9 cellular contexts compared by ENCODE assay signal in the genomic region with DNA sequence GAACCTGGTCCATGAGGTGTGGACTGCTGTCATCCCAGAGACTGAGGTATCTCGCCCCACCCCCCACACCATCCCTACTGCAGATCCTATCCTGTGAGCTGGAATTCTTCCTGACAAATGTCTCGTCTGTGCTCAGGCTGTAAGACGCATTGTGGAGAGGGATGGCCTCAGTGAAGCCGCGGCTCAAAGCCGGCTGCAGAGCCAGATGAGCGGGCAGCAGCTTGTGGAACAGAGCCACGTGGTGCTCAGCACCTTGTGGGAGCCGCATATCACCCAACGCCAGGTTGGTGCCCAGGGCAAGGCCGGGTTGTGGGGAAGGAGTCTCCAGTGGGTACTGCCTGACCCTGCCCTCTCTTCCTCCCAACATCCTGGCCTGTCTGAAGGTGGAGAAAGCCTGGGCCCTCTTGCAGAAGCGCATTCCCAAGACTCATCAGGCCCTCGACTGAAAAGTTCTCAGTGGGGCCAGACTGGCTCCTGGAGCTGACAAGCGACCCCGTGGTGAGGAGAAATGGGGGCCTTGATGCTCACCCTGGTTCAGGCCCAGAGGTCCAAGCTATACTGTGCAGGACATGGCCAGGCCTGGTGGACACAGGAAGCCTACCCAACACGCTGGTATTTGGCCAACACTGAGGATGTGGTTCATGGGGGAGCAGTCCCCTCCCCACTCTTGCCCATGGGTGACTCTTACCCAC. TPM values are rescaled to one million over a fixed set of nuclear protein-coding genes. Genes with fewer than 3 reads are reported as not detected.
DNase-seq lines count a peak whose midpoint lies in the region; ATAC-seq and TF ChIP-seq lines count a peak whose summit lies in the region.
"Had no signal": no experiment of that assay in that cellular context is flagged by ENCODE, and none has a peak within 500 bp of the region (broad histone marks: within the 10 kb centered on the region; RNA-seq: fewer than 3 reads in every experiment).

No MANE protein-coding gene starts in this region.

- no peak overlapping the region for H3K9ac ChIP-seq in SK-N-MC (ENCODE audit: insufficient read length)

- H3K36me3 ChIP-seq in A673 (ENCODE audit: insufficient read depth, low read length, poor library complexity, severe bottlenecking) (peaks cover 33% of the 10 kb centered on the region), SK-N-MC (ENCODE audit: insufficient read depth, low read length) (peaks cover 48% of the 10 kb centered on the region), lower lobe of right lung (peaks cover 49% of the 10 kb centered on the region)

- CTCF ChIA-PET in A673 (lab: Charles Lee) = no interaction called here

- TF ChIP-seq CTCF in A673 (conservative IDR thresholded peaks at IDR 0.05; ENCODE audit: low read depth, low read length) = no peak
- TF ChIP-seq CTCF in lower lobe of right lung (IDR thresholded peaks at IDR 0.05) = no peak

- POLR2A ChIA-PET in A673 (lab: Charles Lee; ENCODE audit: low non-redundant PET) = no interaction called here

- ATAC-seq in lower lobe of right lung = no peak
- no peak for ATAC-seq in sciatic nerve

- H3K9me3 ChIP-seq in A673 (ENCODE audit: low read depth, low read length, poor library complexity, severe bottlenecking) (no peaks in the 10 kb centered on the region), SK-N-MC (ENCODE audit: low read depth, low read length) (no peaks in the 10 kb centered on the region), lower lobe of right lung (no peaks in the 10 kb centered on the region)

- H3K27ac ChIP-seq in A673 (ENCODE audit: low read depth, low read length, poor library complexity, severe bottlenecking) (no peak overlapping the region), SK-N-MC (peak overlapping the region; percentile 88), lower lobe of right lung (peak overlapping the region; percentile 96)

- BruUV-seq in A673 (replicated peaks; lab: Mats Ljungman, UMichigan) = TSS peak; percentile 13

- H3K4me1 ChIP-seq in A673 (ENCODE audit: insufficient read depth, low read length, poor library complexity, severe bottlenecking) = peaks cover 10% of the 10 kb centered on the region
- H3K4me1 ChIP-seq in lower lobe of right lung = peaks cover 55% of the 10 kb centered on the region

- DNase-seq in A673 (ENCODE audit: low spot score) (no peak), SK-N-MC (ENCODE audit: low read depth, low spot score) (no peak), lower lobe of right lung (no peak), mesenteric fat pad (ENCODE audit: low spot score) (no peak), mucosa of gallbladder (ENCODE audit: low spot score) (no peak), sciatic nerve (ENCODE audit: low spot score) (no peak)
- DNase-seq: activated CD4-positive, CD25-positive, alpha-beta regulatory T cell treated with anti-CD3 and anti-CD28 coated beads, Interleukin-2, amount 50 U/mL, for 72 hours; erythroblast; NCI-H2107 had no signal

- H3K4me3 ChIP-seq in A673 (ENCODE audit: low read depth, low read length, poor library complexity, severe bottlenecking) (no peak overlapping the region), SK-N-MC (no peak overlapping the region; the same call in 1 of the 2 replicates), lower lobe of right lung (no peak overlapping the region)

- H3K27me3 ChIP-seq in A673 (replicated peaks; ENCODE audit: insufficient read depth, low read depth, low read length, poor library complexity) (no peaks in the 10 kb centered on the region), lower lobe of right lung (ENCODE audit: low read depth) (no peaks in the 10 kb centered on the region)

- intact Hi-C loops in A673 (cut with micrococcal nuclease; ENCODE audit: unreplicated experiment) (no loop called here), lower lobe of right lung (cut with DNase I) (no loop called here), sciatic nerve (cut with DNase I) (no loop called here)

RNA-seq across cellular contexts. Expression of a gene that starts 1.2 kb away (rescaled TPM):
- 32.8 and 33.7 TPM in 2 replicates for total RNA-seq in A673 (2021)
- 70.5 TPM for total RNA-seq in lower lobe of right lung
- total RNA-seq in mesenteric fat pad = 50.6 TPM
- total RNA-seq in mucosa of gallbladder = 54.0 TPM
- total RNA-seq in sciatic nerve = 26.6 TPM

RNA-seq across cellular contexts. Expression of a gene that starts 3.7 kb away (rescaled TPM):
- 71.5 and 78.2 TPM in 2 replicates for total RNA-seq in A673 (2021)
- total RNA-seq in lower lobe of right lung = 65.8 TPM
- 57.3 TPM for total RNA-seq in mesenteric fat pad
- 84.1 TPM for total RNA-seq in mucosa of gallbladder
- 45.2 TPM for total RNA-seq in sciatic nerve

RNA-seq across cellular contexts. Expression of a gene that starts 11.9 kb away (rescaled TPM):
- total RNA-seq in A673 (2021) = 30.9 and 31.9 TPM in 2 replicates
- total RNA-seq in lower lobe of right lung = 4.8 TPM
- total RNA-seq in mesenteric fat pad = 2.2 TPM
- total RNA-seq in mucosa of gallbladder = 5.1 TPM
- 5.9 TPM for total RNA-seq in sciatic nerve

RNA-seq across cellular contexts. Expression of a gene that starts 12.9 kb away (rescaled TPM):
- total RNA-seq in A673 (2021) (0.59 and 0.60 TPM in 2 replicates), lower lobe of right lung (2.2 TPM), mesenteric fat pad (3.2 TPM), mucosa of gallbladder (2.4 TPM), sciatic nerve (2.4 TPM)

RNA-seq across cellular contexts. Expression of a gene that starts 29.6 kb away (rescaled TPM):
- total RNA-seq in A673 (2021) (9.6 and 12.7 TPM in 2 replicates), lower lobe of right lung (39.1 TPM), mesenteric fat pad (58.7 TPM), mucosa of gallbladder (51.1 TPM), sciatic nerve (28.8 TPM)
